ENCODE assay signal across 9 cellular contexts in genomic region chr10:61939575-61940301, GRCh38. TPM values are rescaled to one million over a fixed set of nuclear protein-coding genes. Genes with fewer than 3 reads are reported as not detected.
DNase-seq lines count a peak whose midpoint lies in the region; ATAC-seq, FAIRE-seq and TF ChIP-seq lines count a peak whose summit lies in the region.
"Had no signal": no experiment of that assay in that cellular context is flagged by ENCODE, and none has a peak within 500 bp of the region (broad histone marks: within the 10 kb centered on the region; RNA-seq: fewer than 3 reads in every experiment).

No MANE protein-coding gene starts in this region.

- H3K4me1 Mint-ChIP-seq in stimulated activated naive CD8-positive, alpha-beta T cell treated with anti-CD3 and anti-CD28 coated beads, Interleukin-15, Interleukin-2, amounts not matched to agents 100 ng/mL and 50 ng/mL, for 24 hours (ENCODE audit: low read depth) = peaks cover 92% of the 10 kb centered on the region
- H3K4me1 Mint-ChIP-seq in activated naive CD8-positive, alpha-beta T cell treated with anti-CD3 and anti-CD28 coated beads for 36 hours = peaks cover 80% of the 10 kb centered on the region

- no peak for TF ChIP-seq CTCF in kidney (IDR thresholded peaks at IDR 0.05; ENCODE audit: borderline replicate concordance, extremely low read depth, insufficient read depth)

- ATAC-seq in stimulated activated naive CD8-positive, alpha-beta T cell treated with anti-CD3 and anti-CD28 coated beads, Interleukin-15, Interleukin-2, amounts not matched to agents 100 U/mL and 50 U/mL, for 24 hours = no peak
- ATAC-seq in GM21381 (IDR thresholded peaks at IDR 0.05; ENCODE audit: unreplicated experiment) = no peak

- H3K27ac ChIP-seq in kidney (ENCODE audit: low read depth in 2 of 2, low read length in 2 of 2) = peak overlapping the region; percentile 36 to 68

- no peaks in the 10 kb centered on the region for H3K27me3 Mint-ChIP-seq in stimulated activated naive CD8-positive, alpha-beta T cell treated with anti-CD3 and anti-CD28 coated beads, Interleukin-15, Interleukin-2, amounts not matched to agents 100 ng/mL and 50 ng/mL, for 24 hours
- H3K27me3 Mint-ChIP-seq in activated naive CD8-positive, alpha-beta T cell treated with anti-CD3 and anti-CD28 coated beads for 36 hours = no peaks in the 10 kb centered on the region

- H3K4me1 ChIP-seq in kidney (ENCODE audit: control insufficient read depth in 1 of 2, insufficient read depth in 1 of 2, low read depth in 1 of 2, low read length in 2 of 2) = peaks cover 5 to 35% of the 10 kb centered on the region in 2 donors

- peak; percentile 80 for FAIRE-seq in kidney (lab: Jason Lieb, UNC)
- FAIRE-seq: G401.6 had no signal

- no peak for DNase-seq in stimulated activated naive CD8-positive, alpha-beta T cell treated with anti-CD3 and anti-CD28 coated beads, Interleukin-15, Interleukin-2, amounts not matched to agents 100 U/mL and 50 U/mL, for 24 hours
- DNase-seq in activated naive CD8-positive, alpha-beta T cell treated with anti-CD3 and anti-CD28 coated beads for 36 hours = no peak
- DNase-seq in kidney = no peak
- no peak for DNase-seq in NCI-H1694 treated with DMSO at 0.1 percent for 48 hours (lab: John Stamatoyannopoulos, UW)
- no peak for DNase-seq in NOMO-1 treated with dmso at 0.1 percent for 144 hours (lab: John Stamatoyannopoulos, UW; ENCODE audit: unreplicated experiment)
- DNase-seq in stimulated activated CD4-positive, alpha-beta T cell treated with anti-CD3 and anti-CD28 coated beads, Interleukin-15, amount 100 ng/mL, for 24 hours = no peak

- peak overlapping the region; percentile 75 for H3K4me3 Mint-ChIP-seq in stimulated activated naive CD8-positive, alpha-beta T cell treated with anti-CD3 and anti-CD28 coated beads, Interleukin-15, Interleukin-2, amounts not matched to agents 100 ng/mL and 50 ng/mL, for 24 hours
- peak overlapping the region; percentile 44 for H3K4me3 Mint-ChIP-seq in activated naive CD8-positive, alpha-beta T cell treated with anti-CD3 and anti-CD28 coated beads for 36 hours

- H3K9me3 Mint-ChIP-seq in stimulated activated naive CD8-positive, alpha-beta T cell treated with anti-CD3 and anti-CD28 coated beads, Interleukin-15, Interleukin-2, amounts not matched to agents 100 ng/mL and 50 ng/mL, for 24 hours = no peaks in the 10 kb centered on the region
- H3K9me3 Mint-ChIP-seq in activated naive CD8-positive, alpha-beta T cell treated with anti-CD3 and anti-CD28 coated beads for 36 hours = peaks cover 7% of the 10 kb centered on the region

- H3K9ac ChIP-seq in kidney (ENCODE audit: low read length in 2 of 2) = no peak overlapping the region

- peak overlapping the region; percentile 91 for H3K27ac Mint-ChIP-seq in stimulated activated naive CD8-positive, alpha-beta T cell treated with anti-CD3 and anti-CD28 coated beads, Interleukin-15, Interleukin-2, amounts not matched to agents 100 ng/mL and 50 ng/mL, for 24 hours
- peak overlapping the region; percentile 84 for H3K27ac Mint-ChIP-seq in activated naive CD8-positive, alpha-beta T cell treated with anti-CD3 and anti-CD28 coated beads for 36 hours

- H3K36me3 Mint-ChIP-seq in stimulated activated naive CD8-positive, alpha-beta T cell treated with anti-CD3 and anti-CD28 coated beads, Interleukin-15, Interleukin-2, amounts not matched to agents 100 ng/mL and 50 ng/mL, for 24 hours (ENCODE audit: low read depth) = peaks cover 47% of the 10 kb centered on the region
- peaks cover 54% of the 10 kb centered on the region for H3K36me3 Mint-ChIP-seq in activated naive CD8-positive, alpha-beta T cell treated with anti-CD3 and anti-CD28 coated beads for 36 hours

- peaks cover 0 to 2% of the 10 kb centered on the region in 2 donors for H3K36me3 ChIP-seq in kidney (ENCODE audit: control insufficient read depth in 1 of 2, insufficient read depth in 2 of 2, low read length in 2 of 2)

- no peak overlapping the region for H3K4me3 ChIP-seq in kidney (ENCODE audit: low read length in 2 of 2)

- intact Hi-C loops in kidney (cut with DNase I) = no loop called here

- no peaks in the 10 kb centered on the region for H3K9me3 ChIP-seq in kidney (ENCODE audit: control insufficient read depth in 1 of 2, low read length in 2 of 2)

RNA-seq across cellular contexts. Expression of gene ARID5B, which starts 38.2 kb away (rescaled TPM):
- 10 to 100 TPM; 16.5 to 17.1 TPM for total RNA-seq in activated naive CD8-positive, alpha-beta T cell treated with anti-CD3 and anti-CD28 coated beads for 36 hours
- total RNA-seq in kidney = 77.9 TPM
- 8.6 TPM for polyA plus RNA-seq in kidney (ENCODE audit: insufficient read depth, low read depth, low replicate concordance)
